23 cellular contexts compared by ENCODE assay signal in the genomic region with DNA sequence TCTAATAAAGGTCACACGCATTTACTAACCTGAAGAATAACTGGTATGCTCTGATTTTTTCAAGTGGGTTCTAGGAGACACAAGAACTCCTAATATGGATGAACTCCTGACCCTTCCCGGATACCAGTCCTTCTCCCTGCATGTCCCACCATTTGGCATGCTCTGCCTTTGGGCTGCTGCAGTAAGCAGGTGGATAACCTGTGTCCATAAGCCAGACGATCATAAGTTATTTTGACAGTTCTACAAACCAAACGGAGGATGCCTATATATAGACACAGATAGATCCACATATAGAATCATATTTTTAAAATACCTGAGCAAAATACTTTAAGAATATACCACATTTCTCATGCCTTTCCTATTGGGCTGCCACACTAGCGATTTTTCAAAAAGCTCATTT. TPM values are rescaled to one million over a fixed set of nuclear protein-coding genes. Genes with fewer than 3 reads are reported as not detected.
A peak's percentile ranks its signal among the peaks of the same experiment; 100 is the strongest.
DNase-seq lines count a peak whose midpoint lies in the region; ATAC-seq, FAIRE-seq and TF ChIP-seq lines count a peak whose summit lies in the region.
"Had no signal": no experiment of that assay in that cellular context is flagged by ENCODE, and none has a peak within 500 bp of the region (broad histone marks: within the 10 kb centered on the region; RNA-seq: fewer than 3 reads in every experiment).

No MANE protein-coding gene starts in this region.

- in situ Hi-C loops in G401 (cut with HindIII; ENCODE audit: low sequenced_read_pairs): no loop called here

- H3K27ac Mint-ChIP-seq in effector memory CD8-positive, alpha-beta T cell: no peak overlapping the region

- H3K36me3 Mint-ChIP-seq in effector memory CD8-positive, alpha-beta T cell (ENCODE audit: insufficient read depth): no peaks in the 10 kb centered on the region

- H3K4me3 ChIP-seq in heart right ventricle (no peak overlapping the region), rectal smooth muscle tissue (ENCODE audit: low read length) (no peak overlapping the region), ovary (no peak overlapping the region)
- H3K4me3 ChIP-seq: BLaER1 treated with 17β-estradiol and CSF1 and Interleukin-3, amounts not matched to agents 10 nM and 100 nM; GM23248; K562; PC-9 had no signal

- H3K27me3 Mint-ChIP-seq in effector memory CD8-positive, alpha-beta T cell: peaks cover 0 to 2% of the 10 kb centered on the region in 2 donors

- TF ChIP-seq EP300 in ovary (IDR thresholded peaks at IDR 0.05): no peak

- H3K9me3 Mint-ChIP-seq in effector memory CD8-positive, alpha-beta T cell: peaks cover 0 to 2% of the 10 kb centered on the region in 2 donors

- no peak for TF ChIP-seq CTCF in heart right ventricle (IDR thresholded peaks at IDR 0.05)
- TF ChIP-seq CTCF in ovary (IDR thresholded peaks at IDR 0.05): no peak

- no peak overlapping the region for H3K4me3 Mint-ChIP-seq in effector memory CD8-positive, alpha-beta T cell

- peak overlapping the region; percentile 14 to 70 (median 54) for H3K27ac ChIP-seq in heart right ventricle
- H3K27ac ChIP-seq in rectal smooth muscle tissue (ENCODE audit: low read depth, low read length): peak overlapping the region; percentile 68
- no peak overlapping the region for H3K27ac ChIP-seq in ovary
- H3K27ac ChIP-seq: GM23248, PC-9 had no signal

- intact Hi-C loops in Right ventricle myocardium superior (cut with DNase I): loop anchor here (10.0 kb wide), 1 partner anchor 179 kb away; no protein-coding TSS in a partner anchor
- intact Hi-C loops in left cardiac atrium (cut with DNase I): loop anchor here in 1 of 2 donors (5.0 kb wide), 1 partner anchor 48 kb away; the partner anchor contains the start of gene TMTC1
- intact Hi-C loops in heart right ventricle (cut with DNase I): loop anchor here in 1 of 10 donors (10.0 kb wide), 1 partner anchor 179 kb away; no protein-coding TSS in a partner anchor
- intact Hi-C loops in ovary (cut with DNase I): no loop called here

- no peaks in the 10 kb centered on the region for H3K27me3 ChIP-seq in heart right ventricle
- H3K27me3 ChIP-seq in rectal smooth muscle tissue (ENCODE audit: control insufficient read depth, insufficient read depth, low read length): no peaks in the 10 kb centered on the region
- no peaks in the 10 kb centered on the region for H3K27me3 ChIP-seq in ovary
- H3K27me3 ChIP-seq: BLaER1 treated with 17β-estradiol and CSF1 and Interleukin-3, amounts not matched to agents 10 nM and 100 nM had no signal

- ATAC-seq in Right ventricle myocardium superior (ENCODE audit: poor library complexity): peak; percentile 25
- no peak for ATAC-seq in left cardiac atrium
- no peak for ATAC-seq in heart right ventricle
- ATAC-seq in effector memory CD8-positive, alpha-beta T cell (replicated peaks): no peak
- ATAC-seq: K562 had no signal

- H3K4me1 ChIP-seq in heart right ventricle (peaks cover 24 to 96% (median 87%) of the 10 kb centered on the region in 9 donors), rectal smooth muscle tissue (ENCODE audit: control insufficient read depth, insufficient read depth, low read length) (peaks cover 28% of the 10 kb centered on the region), ovary (ENCODE audit: insufficient read depth) (peaks cover 7% of the 10 kb centered on the region)

- H3K9ac ChIP-seq in rectal smooth muscle tissue (ENCODE audit: low read length): no peak overlapping the region
- H3K9ac ChIP-seq: BLaER1 treated with 17β-estradiol and CSF1 and Interleukin-3, amounts not matched to agents 10 nM and 100 nM; GM23248 had no signal

- no peaks in the 10 kb centered on the region for H3K9me3 ChIP-seq in heart right ventricle
- no peaks in the 10 kb centered on the region for H3K9me3 ChIP-seq in ovary
- H3K9me3 ChIP-seq: BLaER1 treated with 17β-estradiol and CSF1 and Interleukin-3, amounts not matched to agents 10 nM and 100 nM had no signal

- no peak for TF ChIP-seq POLR2A in ovary (IDR thresholded peaks at IDR 0.05)

- FAIRE-seq in urothelium cell line (lab: Jason Lieb, UNC): peak; percentile 30
- FAIRE-seq: A204.1, GM12891, GM18507, K562 had no signal

- H3K36me3 ChIP-seq in heart right ventricle (peaks cover 0 to 13% (median 0%) of the 10 kb centered on the region in 9 donors), rectal smooth muscle tissue (ENCODE audit: control insufficient read depth, insufficient read depth, low read length) (no peaks in the 10 kb centered on the region), ovary (no peaks in the 10 kb centered on the region)
- H3K36me3 ChIP-seq: BLaER1 treated with 17β-estradiol and CSF1 and Interleukin-3, amounts not matched to agents 10 nM and 100 nM had no signal

- WGBS in heart right ventricle, 2 donors: 60 to 67% methylated on average over 5 of the region's 5 CpGs
- 87 to 91% (median 88%) methylated on average over 5 of the region's 5 CpGs for whole genome bisulfite sequencing in ovary, 3 donors

- no peak for DNase-seq in Right ventricle myocardium superior
- DNase-seq in left cardiac atrium: no peak
- DNase-seq in heart right ventricle: no peak
- no peak for DNase-seq in urothelium cell line (ENCODE audit: low spot score)
- DNase-seq in G401 (ENCODE audit: low spot score): no peak
- DNase-seq in effector memory CD8-positive, alpha-beta T cell: no peak
- no peak for DNase-seq in ovary
- DNase-seq: DMS 273 treated with DMSO at 0.1 percent for 48 hours, GF-D8, GM23248, HCEC 1CT, MV-4-11, NCI-H1436, NCI-H2029, NCI-H2171, NCI-H774, PC-9 had no signal

- H3K4me1 Mint-ChIP-seq in effector memory CD8-positive, alpha-beta T cell (ENCODE audit: low read depth in 2 of 2): no peaks in the 10 kb centered on the region

RNA-seq across cellular contexts. Expression of gene TMTC1, which starts 49.4 kb away (rescaled TPM):
- total RNA-seq in Right ventricle myocardium superior (29.1 TPM), left cardiac atrium (10 to 100 TPM; 49.0 to 49.5 TPM), heart right ventricle (10 to 100 TPM; 16.4 to 54.2 (median 23.9) TPM), ovary (10 to 100 TPM; 15.6 to 46.3 (median 22.3) TPM)
- polyA plus RNA-seq in heart right ventricle (10 to 100 TPM in 1 of 2 donors, 1 to 10 TPM in 1; 9.6 to 16.3 TPM), ovary (10 to 100 TPM in 1 of 2 donors, 1 to 10 TPM in 1; 8.1 to 21.3 TPM)
- not detected in 2 replicates for total RNA-seq in G401 (2014; rRNA removed; shearing (Covaris generic))

Comparison
In these comparisons a context has a peak if more than half of its experiments do, and no peak if none do; other contexts are left out.
1. H3K27ac ChIP-seq: peak in heart right ventricle (10 of 10) and rectal smooth muscle tissue (single experiment); none in ovary (0 of 2).
2. RNA of gene TMTC1, which starts 49.4 kb away (total RNA-seq): 49.0 to 49.5 TPM in left cardiac atrium, 29.1 TPM in Right ventricle myocardium superior (single experiment), 16.4 to 54.2 TPM in heart right ventricle and 15.6 to 46.3 TPM in ovary; not detected in G401; every median in the first group is over 10 times any median in the second.